In the genomic region with DNA sequence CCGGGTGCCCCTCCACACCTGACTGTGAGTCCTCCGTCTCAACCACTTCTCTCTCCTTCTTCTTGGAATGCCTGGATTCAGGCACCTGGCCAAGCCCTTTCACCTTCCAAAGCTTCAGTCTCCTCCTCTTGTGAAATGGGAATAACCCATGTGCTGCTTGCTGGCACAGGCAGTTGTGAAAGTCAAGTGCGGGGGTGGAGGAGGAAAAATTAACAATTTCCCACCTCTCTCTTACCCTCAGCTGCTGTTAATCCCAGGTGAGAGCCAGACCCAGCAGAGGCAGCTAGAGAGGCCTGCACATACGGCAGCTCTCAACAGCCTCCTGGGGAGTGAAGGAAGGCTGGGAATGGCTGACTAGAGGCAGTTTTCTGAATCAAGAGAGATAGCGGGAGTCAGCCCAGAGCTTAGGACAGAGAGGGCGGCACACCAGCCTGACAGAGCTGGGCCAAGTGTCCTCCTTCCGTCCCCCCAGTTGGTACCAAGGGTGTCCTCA, we compare ENCODE assay signal across 11 cellular contexts.
DNase-seq lines count a peak whose midpoint lies in the region; ATAC-seq and TF ChIP-seq lines count a peak whose summit lies in the region.
"Had no signal": no experiment of that assay in that cellular context is flagged by ENCODE, and none has a peak within 500 bp of the region (broad histone marks: within the 10 kb centered on the region; RNA-seq: fewer than 3 reads in every experiment).

No MANE protein-coding gene starts in this region.

- no peak overlapping the region for H3K4me3 ChIP-seq in GM23248
- H3K4me3 ChIP-seq in fibroblast of the aortic adventitia (ENCODE audit: low read depth, low read length) = no peak overlapping the region
- H3K4me3 ChIP-seq: ascending aorta had no signal

- H3K27ac ChIP-seq in GM23248 = no peak overlapping the region
- H3K27ac ChIP-seq: ascending aorta had no signal

- no peak for TF ChIP-seq CTCF in fibroblast of the aortic adventitia (IDR thresholded peaks at IDR 0.05; ENCODE audit: insufficient read depth, low read length)

- no peak overlapping the region for H3K9ac ChIP-seq in GM23248

- no peak overlapping the region for H2AFZ ChIP-seq in GM23248

- H4K20me1 ChIP-seq in GM23248 (ENCODE audit: insufficient read depth) = no peaks in the 10 kb centered on the region

- H3K4me1 ChIP-seq in GM23248 (ENCODE audit: insufficient read depth) = peaks cover 29% of the 10 kb centered on the region

- WGBS in GM23248 (ENCODE audit: low coverage in 1 of 2, low lambda C conversion rate in 2 of 2, missing lambda C conversion rate in 2 of 2), 2 experiments = 85 to 87% methylated on average over 7 of the region's 7 CpGs

- DNase-seq in GM23248 (no peak), NCI-H524 treated with DMSO at 0.1 percent for 48 hours (lab: John Stamatoyannopoulos, UW) (peak; percentile 69), fibroblast of the aortic adventitia (ENCODE audit: low read depth) (peak; percentile 36), renal cortical epithelial cell (ENCODE audit: low read depth) (peak; percentile 88), NCI-H2171 treated with DMSO at 0.1 percent for 48 hours (lab: John Stamatoyannopoulos, UW) (no peak), AML-193 (lab: John Stamatoyannopoulos, UW) (no peak)
- DNase-seq: activated CD8-positive, alpha-beta memory T cell treated with anti-CD3 and anti-CD28 coated beads, Interleukin-2, amount 50 U/mL, for 48 hours; CD4-positive, alpha-beta memory T cell; midbrain had no signal

- no peaks in the 10 kb centered on the region for H3F3A ChIP-seq in GM23248 (ENCODE audit: insufficient read depth)

- H3K4me2 ChIP-seq in GM23248 (ENCODE audit: unreplicated experiment) = peak overlapping the region; percentile 9

- no peaks in the 10 kb centered on the region for H3K9me2 ChIP-seq in GM23248 (ENCODE audit: insufficient read depth)

- no peaks in the 10 kb centered on the region for H3K27me3 ChIP-seq in GM23248 (replicated peaks; ENCODE audit: insufficient read depth)
- H3K27me3 ChIP-seq: ascending aorta had no signal

- no peak for ATAC-seq in GM21825 (IDR thresholded peaks at IDR 0.05; ENCODE audit: unreplicated experiment)

- H3K36me3 ChIP-seq in GM23248 (ENCODE audit: low read depth) = no peaks in the 10 kb centered on the region
- H3K36me3 ChIP-seq: ascending aorta had no signal

- in situ Hi-C loops in GM23248 (cut with MboI) = no loop called here

- no peaks in the 10 kb centered on the region for H3K79me2 ChIP-seq in GM23248 (ENCODE audit: insufficient read depth)

- no peaks in the 10 kb centered on the region for H3K9me3 ChIP-seq in GM23248 (ENCODE audit: low read depth)
- H3K9me3 ChIP-seq: ascending aorta had no signal

Comparison
In these comparisons a context has a peak if more than half of its experiments do, and no peak if none do; other contexts are left out.
1. DNase-seq: peak in NCI-H524 treated with DMSO at 0.1 percent for 48 hours (single experiment), fibroblast of the aortic adventitia (single experiment) and renal cortical epithelial cell (single experiment); none in GM23248 (single experiment), NCI-H2171 treated with DMSO at 0.1 percent for 48 hours (single experiment) and AML-193 (0 of 2).